In the genomic region with DNA sequence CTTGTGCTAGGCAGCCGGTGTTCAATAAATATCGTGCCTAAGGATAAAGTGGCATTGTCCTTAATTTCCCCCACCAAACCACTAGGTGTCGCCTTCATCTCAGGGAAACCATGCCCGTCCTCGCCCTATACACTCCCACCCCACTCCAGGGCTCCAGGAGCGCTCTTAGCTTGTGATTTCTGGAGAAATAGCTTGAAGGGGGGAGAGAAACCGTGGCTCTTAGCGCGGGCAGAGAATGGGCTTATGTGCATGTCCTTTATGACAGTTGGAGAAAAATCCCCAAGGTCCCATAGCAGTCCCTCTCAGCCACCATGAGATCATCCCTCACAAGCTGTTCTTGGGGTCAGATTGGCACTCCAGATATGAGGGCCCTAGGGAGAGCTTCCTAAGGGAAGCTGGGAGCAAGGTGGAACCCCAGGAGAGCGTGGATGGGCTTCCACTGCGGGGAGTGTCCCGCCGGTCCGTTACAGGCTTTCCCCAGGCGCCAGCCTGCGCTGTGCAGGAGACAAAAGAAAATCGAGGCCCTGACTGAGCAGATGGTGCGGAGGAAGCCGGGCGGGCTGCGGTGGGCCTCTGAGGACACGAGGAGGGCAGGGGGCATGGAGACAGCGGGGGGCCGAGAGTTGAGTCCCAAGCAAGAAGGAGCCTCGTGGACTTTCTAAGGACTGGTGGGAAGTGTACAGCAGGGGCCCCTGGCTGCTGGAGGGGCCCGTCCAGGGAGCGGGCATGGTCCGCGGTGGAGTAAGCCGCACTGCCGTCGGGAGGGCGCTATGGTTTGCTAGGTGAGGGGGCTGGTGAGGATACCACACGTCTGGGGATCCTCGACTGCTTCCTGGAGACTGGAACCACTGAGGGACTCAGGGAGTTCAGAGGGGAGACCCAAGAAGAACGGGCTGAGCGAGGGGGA, we compare ENCODE assay signal across 8 cellular contexts. TPM values are rescaled to one million over a fixed set of nuclear protein-coding genes. Genes with fewer than 3 reads are reported as not detected.
A peak's percentile ranks its signal among the peaks of the same experiment; 100 is the strongest.
DNase-seq lines count a peak whose midpoint lies in the region; ATAC-seq and FAIRE-seq lines count a peak whose summit lies in the region.

No MANE protein-coding gene starts in this region.

- H2BK12ac ChIP-seq in mesenchymal stem cell (ENCODE audit: low read length in 2 of 2): peak overlapping the region in 1 of 2 experiments; percentile 68

- no peak overlapping the region for H3K23ac ChIP-seq in mesenchymal stem cell (ENCODE audit: low read length in 2 of 2)

- peak; percentile 55 for ATAC-seq in HG03175 (IDR thresholded peaks at IDR 0.05; ENCODE audit: unreplicated experiment)
- no peak for ATAC-seq in GM21825 (IDR thresholded peaks at IDR 0.05; ENCODE audit: unreplicated experiment)

- peak overlapping the region; percentile 75 for H3K9ac ChIP-seq in mesenchymal stem cell (ENCODE audit: low read length)

- H3K9me3 ChIP-seq in mesenchymal stem cell (ENCODE audit: control insufficient read depth, low read length): no peaks in the 10 kb centered on the region

- H3K27me3 ChIP-seq in mesenchymal stem cell (ENCODE audit: control insufficient read depth in 1 of 2, insufficient read depth in 1 of 2, low read length in 2 of 2): no peaks in the 10 kb centered on the region

- H3K4me3 ChIP-seq in mesenchymal stem cell (ENCODE audit: insufficient read depth in 1 of 2, low read depth in 1 of 2, low read length in 2 of 2): no peak overlapping the region

- peak overlapping the region; percentile 67 for H3K4me2 ChIP-seq in mesenchymal stem cell (ENCODE audit: low read length, poor library complexity, severe bottlenecking)

- peaks cover 17% of the 10 kb centered on the region for H3K79me1 ChIP-seq in mesenchymal stem cell (replicated peaks; ENCODE audit: low read length, poor library complexity, severe bottlenecking)

- FAIRE-seq in endometrium (lab: Jason Lieb, UNC): peak; percentile 70

- peak overlapping the region; percentile 96 for H2BK120ac ChIP-seq in mesenchymal stem cell (ENCODE audit: low read depth, low read length)

- 39% methylated on average over 32 of the region's 37 CpGs for WGBS in mesenchymal stem cell

- H2AK5ac ChIP-seq in mesenchymal stem cell (ENCODE audit: low read length, severe bottlenecking): no peak overlapping the region

- peak overlapping the region in 1 of 2 experiments; percentile 92 for H3K14ac ChIP-seq in mesenchymal stem cell (ENCODE audit: low read length in 2 of 2)

- peak overlapping the region; percentile 88 for H4K91ac ChIP-seq in mesenchymal stem cell (ENCODE audit: low read length)

- no peak overlapping the region for H2BK5ac ChIP-seq in mesenchymal stem cell (ENCODE audit: low read depth, low read length, poor library complexity, severe bottlenecking)

- H2AFZ ChIP-seq in mesenchymal stem cell (ENCODE audit: low read depth, low read length): peak overlapping the region; percentile 84

- peaks cover 0 to 6% of the 10 kb centered on the region in 2 experiments for H3K36me3 ChIP-seq in mesenchymal stem cell (ENCODE audit: control insufficient read depth in 1 of 2, insufficient read depth in 2 of 2, low read depth in 1 of 2, low read length in 2 of 2)

- H3K27ac ChIP-seq in mesenchymal stem cell (ENCODE audit: low read length, poor library complexity, severe bottlenecking): no peak overlapping the region

- peak overlapping the region; percentile 96 for H4K8ac ChIP-seq in mesenchymal stem cell (ENCODE audit: low read length)

- H2BK15ac ChIP-seq in mesenchymal stem cell (ENCODE audit: low read depth, poor library complexity, severe bottlenecking): peak overlapping the region; percentile 44

- H3K4ac ChIP-seq in mesenchymal stem cell (ENCODE audit: low read depth in 1 of 2, low read length in 2 of 2): peak overlapping the region; percentile 7 to 99

- DNase-seq in COLO668 (lab: John Stamatoyannopoulos, UW; ENCODE audit: unreplicated experiment) (peak; percentile 55), NCI-H748 treated with DMSO at 0.1 percent for 48 hours (lab: John Stamatoyannopoulos, UW) (peak; percentile 61), mesenchymal stem cell (peak; percentile 88)
- DNase-seq in activated CD8-positive, alpha-beta memory T cell treated with anti-CD3 and anti-CD28 coated beads for 24 hours: peak; percentile 76
- peak; percentile 13 for DNase-seq in stimulated activated CD8-positive, alpha-beta memory T cell treated with anti-CD3 and anti-CD28 coated beads, Interleukin-15, amount 100 ng/mL, for 1 hour (ENCODE audit: low read depth)

- peaks cover 27% of the 10 kb centered on the region for H3K4me1 ChIP-seq in mesenchymal stem cell (ENCODE audit: control insufficient read depth, insufficient read depth, low read depth, low read length)

- H3K18ac ChIP-seq in mesenchymal stem cell (ENCODE audit: low read depth in 1 of 2, low read length in 2 of 2): peak overlapping the region; percentile 82 to 94

RNA-seq across cellular contexts. Expression of a gene that starts 0.8 kb away (rescaled TPM):
- 28.3 TPM for polyA plus RNA-seq in mesenchymal stem cell (2013, experiment 1 of 2)
- polyA plus RNA-seq in mesenchymal stem cell (2013, experiment 2 of 2): 29.8 TPM

RNA-seq across cellular contexts. Expression of a gene that starts 21.4 kb away (rescaled TPM):
- 0.66 TPM for polyA plus RNA-seq in mesenchymal stem cell (2013, experiment 1 of 2)
- 0.47 TPM for polyA plus RNA-seq in mesenchymal stem cell (2013, experiment 2 of 2)

RNA-seq across cellular contexts. Expression of a gene that starts 24.2 kb away (rescaled TPM):
- 46.8 TPM for polyA plus RNA-seq in mesenchymal stem cell (2013, experiment 1 of 2)
- 44.6 TPM for polyA plus RNA-seq in mesenchymal stem cell (2013, experiment 2 of 2)

RNA-seq across cellular contexts. Expression of a gene that starts 36.6 kb away (rescaled TPM):
- polyA plus RNA-seq in mesenchymal stem cell (2013, experiment 1 of 2): not detected
- not detected for polyA plus RNA-seq in mesenchymal stem cell (2013, experiment 2 of 2)

RNA-seq across cellular contexts. Expression of a gene that starts 37.9 kb away (rescaled TPM):
- polyA plus RNA-seq in mesenchymal stem cell (2013, experiment 1 of 2): not detected
- not detected for polyA plus RNA-seq in mesenchymal stem cell (2013, experiment 2 of 2)

Comparison
In these comparisons a context has a peak if more than half of its experiments do, and no peak if none do; other contexts are left out.
1. DNase-seq: peak in every context shown above with its lines; median percentile 88 in mesenchymal stem cell; 76 in activated CD8-positive, alpha-beta memory T cell treated with anti-CD3 and anti-CD28 coated beads for 24 hours; 61 in NCI-H748 treated with DMSO at 0.1 percent for 48 hours; 55 in COLO668; 13 in stimulated activated CD8-positive, alpha-beta memory T cell treated with anti-CD3 and anti-CD28 coated beads, Interleukin-15, amount 100 ng/mL, for 1 hour.